Comparison of ENCODE assay signal across 2 cellular contexts in the genomic region with DNA sequence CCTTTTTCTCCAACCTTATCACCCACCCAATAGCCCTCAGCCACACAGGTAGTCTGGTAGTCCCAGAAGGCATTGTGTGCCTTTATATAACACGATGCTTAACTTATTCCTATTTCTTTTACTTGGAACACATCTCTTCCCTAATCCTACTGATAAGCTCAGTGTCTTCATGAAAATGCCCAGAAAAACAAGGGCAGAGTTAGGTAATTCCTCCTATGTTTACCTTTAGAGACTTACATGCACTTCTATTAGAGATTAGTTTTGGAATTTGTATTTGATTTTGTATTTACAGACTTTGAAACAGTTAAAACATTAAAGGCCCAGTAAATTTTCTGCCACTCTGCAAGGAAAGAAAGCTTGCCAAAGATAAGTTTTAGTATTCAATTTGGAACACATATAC.
TF ChIP-seq lines count a peak whose summit lies in the region.

No MANE protein-coding gene starts in this region.

TF ChIP-seq in liver, 16 proteins besides CTCF, POLR2A, EP300 and RAD21 (continued from another document):
- TF ChIP-seq, protein P1, sequence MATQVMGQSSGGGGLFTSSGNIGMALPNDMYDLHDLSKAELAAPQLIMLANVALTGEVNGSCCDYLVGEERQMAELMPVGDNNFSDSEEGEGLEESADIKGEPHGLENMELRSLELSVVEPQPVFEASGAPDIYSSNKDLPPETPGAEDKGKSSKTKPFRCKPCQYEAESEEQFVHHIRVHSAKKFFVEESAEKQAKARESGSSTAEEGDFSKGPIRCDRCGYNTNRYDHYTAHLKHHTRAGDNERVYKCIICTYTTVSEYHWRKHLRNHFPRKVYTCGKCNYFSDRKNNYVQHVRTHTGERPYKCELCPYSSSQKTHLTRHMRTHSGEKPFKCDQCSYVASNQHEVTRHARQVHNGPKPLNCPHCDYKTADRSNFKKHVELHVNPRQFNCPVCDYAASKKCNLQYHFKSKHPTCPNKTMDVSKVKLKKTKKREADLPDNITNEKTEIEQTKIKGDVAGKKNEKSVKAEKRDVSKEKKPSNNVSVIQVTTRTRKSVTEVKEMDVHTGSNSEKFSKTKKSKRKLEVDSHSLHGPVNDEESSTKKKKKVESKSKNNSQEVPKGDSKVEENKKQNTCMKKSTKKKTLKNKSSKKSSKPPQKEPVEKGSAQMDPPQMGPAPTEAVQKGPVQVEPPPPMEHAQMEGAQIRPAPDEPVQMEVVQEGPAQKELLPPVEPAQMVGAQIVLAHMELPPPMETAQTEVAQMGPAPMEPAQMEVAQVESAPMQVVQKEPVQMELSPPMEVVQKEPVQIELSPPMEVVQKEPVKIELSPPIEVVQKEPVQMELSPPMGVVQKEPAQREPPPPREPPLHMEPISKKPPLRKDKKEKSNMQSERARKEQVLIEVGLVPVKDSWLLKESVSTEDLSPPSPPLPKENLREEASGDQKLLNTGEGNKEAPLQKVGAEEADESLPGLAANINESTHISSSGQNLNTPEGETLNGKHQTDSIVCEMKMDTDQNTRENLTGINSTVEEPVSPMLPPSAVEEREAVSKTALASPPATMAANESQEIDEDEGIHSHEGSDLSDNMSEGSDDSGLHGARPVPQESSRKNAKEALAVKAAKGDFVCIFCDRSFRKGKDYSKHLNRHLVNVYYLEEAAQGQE (IDR thresholded peaks at IDR 0.05): no peak
- TF ChIP-seq JUND (IDR thresholded peaks at IDR 0.05): no peak
- no peak for TF ChIP-seq EGR1 (IDR thresholded peaks at IDR 0.05; ENCODE audit: low read depth in 2 of 2)
TF ChIP-seq in liver: peak in this region for 2.

TF ChIP-seq in HepG2, 621 proteins besides CTCF, POLR2A, EP300 and RAD21 (continued from another document):
- TF ChIP-seq, protein P2, sequence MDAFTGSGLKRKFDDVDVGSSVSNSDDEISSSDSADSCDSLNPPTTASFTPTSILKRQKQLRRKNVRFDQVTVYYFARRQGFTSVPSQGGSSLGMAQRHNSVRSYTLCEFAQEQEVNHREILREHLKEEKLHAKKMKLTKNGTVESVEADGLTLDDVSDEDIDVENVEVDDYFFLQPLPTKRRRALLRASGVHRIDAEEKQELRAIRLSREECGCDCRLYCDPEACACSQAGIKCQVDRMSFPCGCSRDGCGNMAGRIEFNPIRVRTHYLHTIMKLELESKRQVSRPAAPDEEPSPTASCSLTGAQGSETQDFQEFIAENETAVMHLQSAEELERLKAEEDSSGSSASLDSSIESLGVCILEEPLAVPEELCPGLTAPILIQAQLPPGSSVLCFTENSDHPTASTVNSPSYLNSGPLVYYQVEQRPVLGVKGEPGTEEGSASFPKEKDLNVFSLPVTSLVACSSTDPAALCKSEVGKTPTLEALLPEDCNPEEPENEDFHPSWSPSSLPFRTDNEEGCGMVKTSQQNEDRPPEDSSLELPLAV (CRISPR knock-in tag; conservative IDR thresholded peaks at IDR 0.05; ENCODE audit: low read depth): no peak
- TF ChIP-seq, protein P3, sequence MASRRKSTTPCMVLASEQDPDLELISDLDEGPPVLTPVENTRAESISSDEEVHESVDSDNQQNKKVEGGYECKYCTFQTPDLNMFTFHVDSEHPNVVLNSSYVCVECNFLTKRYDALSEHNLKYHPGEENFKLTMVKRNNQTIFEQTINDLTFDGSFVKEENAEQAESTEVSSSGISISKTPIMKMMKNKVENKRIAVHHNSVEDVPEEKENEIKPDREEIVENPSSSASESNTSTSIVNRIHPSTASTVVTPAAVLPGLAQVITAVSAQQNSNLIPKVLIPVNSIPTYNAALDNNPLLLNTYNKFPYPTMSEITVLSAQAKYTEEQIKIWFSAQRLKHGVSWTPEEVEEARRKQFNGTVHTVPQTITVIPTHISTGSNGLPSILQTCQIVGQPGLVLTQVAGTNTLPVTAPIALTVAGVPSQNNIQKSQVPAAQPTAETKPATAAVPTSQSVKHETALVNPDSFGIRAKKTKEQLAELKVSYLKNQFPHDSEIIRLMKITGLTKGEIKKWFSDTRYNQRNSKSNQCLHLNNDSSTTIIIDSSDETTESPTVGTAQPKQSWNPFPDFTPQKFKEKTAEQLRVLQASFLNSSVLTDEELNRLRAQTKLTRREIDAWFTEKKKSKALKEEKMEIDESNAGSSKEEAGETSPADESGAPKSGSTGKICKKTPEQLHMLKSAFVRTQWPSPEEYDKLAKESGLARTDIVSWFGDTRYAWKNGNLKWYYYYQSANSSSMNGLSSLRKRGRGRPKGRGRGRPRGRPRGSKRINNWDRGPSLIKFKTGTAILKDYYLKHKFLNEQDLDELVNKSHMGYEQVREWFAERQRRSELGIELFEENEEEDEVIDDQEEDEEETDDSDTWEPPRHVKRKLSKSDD (CRISPR knock-in tag; IDR thresholded peaks at IDR 0.05; ENCODE audit: low read depth): no peak
- TF ChIP-seq, protein P4, sequence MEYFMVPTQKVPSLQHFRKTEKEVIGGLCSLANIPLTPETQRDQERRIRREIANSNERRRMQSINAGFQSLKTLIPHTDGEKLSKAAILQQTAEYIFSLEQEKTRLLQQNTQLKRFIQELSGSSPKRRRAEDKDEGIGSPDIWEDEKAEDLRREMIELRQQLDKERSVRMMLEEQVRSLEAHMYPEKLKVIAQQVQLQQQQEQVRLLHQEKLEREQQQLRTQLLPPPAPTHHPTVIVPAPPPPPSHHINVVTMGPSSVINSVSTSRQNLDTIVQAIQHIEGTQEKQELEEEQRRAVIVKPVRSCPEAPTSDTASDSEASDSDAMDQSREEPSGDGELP (IDR thresholded peaks at IDR 0.05; ENCODE audit: borderline replicate concordance, low read depth): no peak
- TF ChIP-seq SALL1 (CRISPR knock-in tag; IDR thresholded peaks at IDR 0.05) (no peak), ADNP (CRISPR knock-in tag; IDR thresholded peaks at IDR 0.05) (no peak), ZNF703 (CRISPR knock-in tag; IDR thresholded peaks at IDR 0.05; ENCODE audit: borderline replicate concordance) (no peak), NBN (conservative IDR thresholded peaks at IDR 0.05) (no peak), XRCC5 (optimal IDR thresholded peaks at IDR 0.05; ENCODE audit: low read length) (no peak), ZBTB7B (CRISPR knock-in tag; IDR thresholded peaks at IDR 0.05) (no peak), KDM1A (CRISPR knock-in tag; IDR thresholded peaks at IDR 0.05) (no peak), HNRNPL (IDR thresholded peaks at IDR 0.05; ENCODE audit: low read depth, low read length) (no peak), ZNF782 (CRISPR knock-in tag; IDR thresholded peaks at IDR 0.05; ENCODE audit: borderline replicate concordance) (no peak), ZNF75D (CRISPR knock-in tag; IDR thresholded peaks at IDR 0.05; ENCODE audit: borderline replicate concordance) (no peak)
- TF ChIP-seq, protein P5, sequence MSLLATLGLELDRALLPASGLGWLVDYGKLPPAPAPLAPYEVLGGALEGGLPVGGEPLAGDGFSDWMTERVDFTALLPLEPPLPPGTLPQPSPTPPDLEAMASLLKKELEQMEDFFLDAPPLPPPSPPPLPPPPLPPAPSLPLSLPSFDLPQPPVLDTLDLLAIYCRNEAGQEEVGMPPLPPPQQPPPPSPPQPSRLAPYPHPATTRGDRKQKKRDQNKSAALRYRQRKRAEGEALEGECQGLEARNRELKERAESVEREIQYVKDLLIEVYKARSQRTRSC (CRISPR knock-in tag; IDR thresholded peaks at IDR 0.05; ENCODE audit: low read depth): no peak
